In the genomic region with DNA sequence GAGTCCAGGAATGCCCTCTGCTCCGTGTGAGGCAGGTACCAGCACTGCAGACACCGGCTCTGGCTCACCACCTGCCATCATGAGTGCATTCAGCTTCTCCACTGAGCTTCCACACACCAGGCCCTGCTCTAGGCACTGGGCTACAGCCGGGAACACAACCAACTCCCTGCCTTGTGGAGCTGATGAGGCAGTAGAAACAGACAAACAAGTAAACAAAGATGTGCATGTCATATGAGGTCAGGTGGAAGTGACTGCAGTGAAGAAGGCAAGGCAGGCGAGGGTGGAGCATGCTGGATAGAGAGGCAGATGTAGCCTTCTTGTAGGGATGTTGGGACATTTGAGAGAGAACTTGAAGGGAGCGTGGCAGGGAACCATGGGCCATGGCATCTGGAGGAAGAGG, we compare ENCODE assay signal across 1 cellular context.
TF ChIP-seq lines count a peak whose summit lies in the region.

No MANE protein-coding gene starts in this region.

TF ChIP-seq in GM12878, 131 proteins besides CTCF, POLR2A, EP300 and RAD21:
- no peak for TF ChIP-seq YY1 (IDR thresholded peaks at IDR 0.05; ENCODE audit: low read depth, low read length)
- no peak for TF ChIP-seq NR2C1 (IDR thresholded peaks at IDR 0.05)
- no peak for TF ChIP-seq HDAC6 (IDR thresholded peaks at IDR 0.05; ENCODE audit: unreplicated experiment)
- no peak for TF ChIP-seq POU2F2 (IDR thresholded peaks at IDR 0.05; ENCODE audit: borderline replicate concordance, low read depth, low read length)
- no peak for TF ChIP-seq IKZF1 (conservative IDR thresholded peaks at IDR 0.05)
- TF ChIP-seq, protein P1, sequence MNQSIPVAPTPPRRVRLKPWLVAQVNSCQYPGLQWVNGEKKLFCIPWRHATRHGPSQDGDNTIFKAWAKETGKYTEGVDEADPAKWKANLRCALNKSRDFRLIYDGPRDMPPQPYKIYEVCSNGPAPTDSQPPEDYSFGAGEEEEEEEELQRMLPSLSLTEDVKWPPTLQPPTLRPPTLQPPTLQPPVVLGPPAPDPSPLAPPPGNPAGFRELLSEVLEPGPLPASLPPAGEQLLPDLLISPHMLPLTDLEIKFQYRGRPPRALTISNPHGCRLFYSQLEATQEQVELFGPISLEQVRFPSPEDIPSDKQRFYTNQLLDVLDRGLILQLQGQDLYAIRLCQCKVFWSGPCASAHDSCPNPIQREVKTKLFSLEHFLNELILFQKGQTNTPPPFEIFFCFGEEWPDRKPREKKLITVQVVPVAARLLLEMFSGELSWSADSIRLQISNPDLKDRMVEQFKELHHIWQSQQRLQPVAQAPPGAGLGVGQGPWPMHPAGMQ (IDR thresholded peaks at IDR 0.05; ENCODE audit: borderline replicate concordance) = no peak
- no peak for TF ChIP-seq ZBTB33 (IDR thresholded peaks at IDR 0.05)
- no peak for TF ChIP-seq TCF3 (IDR thresholded peaks at IDR 0.05; ENCODE audit: borderline replicate concordance, insufficient read depth, low read depth, low read length)
- TF ChIP-seq MLLT1 (IDR thresholded peaks at IDR 0.05) = no peak
- TF ChIP-seq ZBTB40 (IDR thresholded peaks at IDR 0.05; ENCODE audit: borderline replicate concordance) = no peak
- no peak for TF ChIP-seq NR2C2 (IDR thresholded peaks at IDR 0.05; ENCODE audit: borderline replicate concordance, control insufficient read depth, insufficient read length, low read depth)
- no peak for TF ChIP-seq POLR2AphosphoS5 (IDR thresholded peaks at IDR 0.05; ENCODE audit: low read length)
- TF ChIP-seq CHD2 (IDR thresholded peaks at IDR 0.05; ENCODE audit: borderline replicate concordance, low read depth, low read length) = no peak
- TF ChIP-seq SUPT20H (IDR thresholded peaks at IDR 0.05; ENCODE audit: borderline replicate concordance, control insufficient read depth, low read depth, low read length) = no peak
- TF ChIP-seq, protein P2, sequence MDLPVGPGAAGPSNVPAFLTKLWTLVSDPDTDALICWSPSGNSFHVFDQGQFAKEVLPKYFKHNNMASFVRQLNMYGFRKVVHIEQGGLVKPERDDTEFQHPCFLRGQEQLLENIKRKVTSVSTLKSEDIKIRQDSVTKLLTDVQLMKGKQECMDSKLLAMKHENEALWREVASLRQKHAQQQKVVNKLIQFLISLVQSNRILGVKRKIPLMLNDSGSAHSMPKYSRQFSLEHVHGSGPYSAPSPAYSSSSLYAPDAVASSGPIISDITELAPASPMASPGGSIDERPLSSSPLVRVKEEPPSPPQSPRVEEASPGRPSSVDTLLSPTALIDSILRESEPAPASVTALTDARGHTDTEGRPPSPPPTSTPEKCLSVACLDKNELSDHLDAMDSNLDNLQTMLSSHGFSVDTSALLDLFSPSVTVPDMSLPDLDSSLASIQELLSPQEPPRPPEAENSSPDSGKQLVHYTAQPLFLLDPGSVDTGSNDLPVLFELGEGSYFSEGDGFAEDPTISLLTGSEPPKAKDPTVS (IDR thresholded peaks at IDR 0.05; ENCODE audit: low read depth, low read length) = no peak
- TF ChIP-seq CHD4 (IDR thresholded peaks at IDR 0.05) = no peak
- no peak for TF ChIP-seq SREBF2 (IDR thresholded peaks at IDR 0.05; ENCODE audit: low read length)
- TF ChIP-seq NRF1 (conservative IDR thresholded peaks at IDR 0.05; ENCODE audit: low read depth, low read length) = no peak
- no peak for TF ChIP-seq HCFC1 (IDR thresholded peaks at IDR 0.05; ENCODE audit: low read length)
